In the genomic region with DNA sequence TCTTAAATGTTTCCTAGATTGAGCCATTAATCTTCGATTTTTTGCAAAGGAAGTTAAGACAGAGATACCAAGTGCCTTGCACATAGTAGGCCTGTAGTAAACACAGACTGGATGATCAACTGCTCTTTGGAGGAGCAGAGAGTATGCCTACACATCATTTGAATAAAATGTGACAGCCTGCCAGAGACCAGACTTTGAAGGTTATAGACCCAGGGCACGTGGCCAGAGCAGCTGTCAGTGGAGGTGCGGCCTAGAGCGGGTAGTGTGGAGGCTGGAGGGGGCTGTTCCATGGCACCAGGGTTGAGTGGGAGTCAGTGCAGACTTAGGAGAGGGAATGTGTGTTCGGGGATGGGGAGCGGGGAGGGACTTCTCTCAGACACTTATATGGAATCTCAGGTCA, we compare ENCODE assay signal across 2 cellular contexts.
A peak's percentile ranks its signal among the peaks of the same experiment; 100 is the strongest.
TF ChIP-seq lines count a peak whose summit lies in the region.

No MANE protein-coding gene starts in this region.

TF ChIP-seq in A549, 52 proteins besides CTCF, POLR2A, EP300 and RAD21 (continued from another document and continues in another):
- TF ChIP-seq, protein P1, sequence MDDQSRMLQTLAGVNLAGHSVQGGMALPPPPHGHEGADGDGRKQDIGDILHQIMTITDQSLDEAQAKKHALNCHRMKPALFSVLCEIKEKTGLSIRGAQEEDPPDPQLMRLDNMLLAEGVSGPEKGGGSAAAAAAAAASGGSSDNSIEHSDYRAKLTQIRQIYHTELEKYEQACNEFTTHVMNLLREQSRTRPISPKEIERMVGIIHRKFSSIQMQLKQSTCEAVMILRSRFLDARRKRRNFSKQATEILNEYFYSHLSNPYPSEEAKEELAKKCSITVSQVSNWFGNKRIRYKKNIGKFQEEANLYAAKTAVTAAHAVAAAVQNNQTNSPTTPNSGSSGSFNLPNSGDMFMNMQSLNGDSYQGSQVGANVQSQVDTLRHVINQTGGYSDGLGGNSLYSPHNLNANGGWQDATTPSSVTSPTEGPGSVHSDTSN (IDR thresholded peaks at IDR 0.05) = no peak
- TF ChIP-seq, protein P2, sequence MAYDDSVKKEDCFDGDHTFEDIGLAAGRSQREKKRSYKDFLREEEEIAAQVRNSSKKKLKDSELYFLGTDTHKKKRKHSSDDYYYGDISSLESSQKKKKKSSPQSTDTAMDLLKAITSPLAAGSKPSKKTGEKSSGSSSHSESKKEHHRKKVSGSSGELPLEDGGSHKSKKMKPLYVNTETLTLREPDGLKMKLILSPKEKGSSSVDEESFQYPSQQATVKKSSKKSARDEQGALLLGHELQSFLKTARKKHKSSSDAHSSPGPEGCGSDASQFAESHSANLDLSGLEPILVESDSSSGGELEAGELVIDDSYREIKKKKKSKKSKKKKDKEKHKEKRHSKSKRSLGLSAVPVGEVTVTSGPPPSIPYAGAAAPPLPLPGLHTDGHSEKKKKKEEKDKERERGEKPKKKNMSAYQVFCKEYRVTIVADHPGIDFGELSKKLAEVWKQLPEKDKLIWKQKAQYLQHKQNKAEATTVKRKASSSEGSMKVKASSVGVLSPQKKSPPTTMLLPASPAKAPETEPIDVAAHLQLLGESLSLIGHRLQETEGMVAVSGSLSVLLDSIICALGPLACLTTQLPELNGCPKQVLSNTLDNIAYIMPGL (CRISPR knock-in tag; IDR thresholded peaks at IDR 0.05; ENCODE audit: borderline replicate concordance) = no peak
- TF ChIP-seq CHD2 (IDR thresholded peaks at IDR 0.05; ENCODE audit: low read length, partially characterized antibody) = no peak
- TF ChIP-seq, protein P3, sequence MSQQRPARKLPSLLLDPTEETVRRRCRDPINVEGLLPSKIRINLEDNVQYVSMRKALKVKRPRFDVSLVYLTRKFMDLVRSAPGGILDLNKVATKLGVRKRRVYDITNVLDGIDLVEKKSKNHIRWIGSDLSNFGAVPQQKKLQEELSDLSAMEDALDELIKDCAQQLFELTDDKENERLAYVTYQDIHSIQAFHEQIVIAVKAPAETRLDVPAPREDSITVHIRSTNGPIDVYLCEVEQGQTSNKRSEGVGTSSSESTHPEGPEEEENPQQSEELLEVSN (IDR thresholded peaks at IDR 0.05; ENCODE audit: borderline replicate concordance, low read depth) = 0 out of 2 replicates have a peak, but pooled peaks have one; percentile 67
- TF ChIP-seq HEYL (CRISPR knock-in tag; IDR thresholded peaks at IDR 0.05) = no peak
- TF ChIP-seq, protein P4, sequence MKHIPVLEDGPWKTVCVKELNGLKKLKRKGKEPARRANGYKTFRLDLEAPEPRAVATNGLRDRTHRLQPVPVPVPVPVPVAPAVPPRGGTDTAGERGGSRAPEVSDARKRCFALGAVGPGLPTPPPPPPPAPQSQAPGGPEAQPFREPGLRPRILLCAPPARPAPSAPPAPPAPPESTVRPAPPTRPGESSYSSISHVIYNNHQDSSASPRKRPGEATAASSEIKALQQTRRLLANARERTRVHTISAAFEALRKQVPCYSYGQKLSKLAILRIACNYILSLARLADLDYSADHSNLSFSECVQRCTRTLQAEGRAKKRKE (CRISPR knock-in tag; IDR thresholded peaks at IDR 0.05; ENCODE audit: low read depth) = peak; percentile 96
- 0 out of 2 replicates have a peak, but pooled peaks have one; percentile 68 for TF ChIP-seq ZSCAN20 (CRISPR knock-in tag; IDR thresholded peaks at IDR 0.05)
- TF ChIP-seq NFE2L2 (conservative IDR thresholded peaks at IDR 0.05; ENCODE audit: low read length) = no peak
- no peak for TF ChIP-seq RNF2 (IDR thresholded peaks at IDR 0.05; ENCODE audit: borderline replicate concordance, low read depth)
- TF ChIP-seq NPAS2 (CRISPR knock-in tag; IDR thresholded peaks at IDR 0.05; ENCODE audit: borderline replicate concordance) = no peak
- no peak for TF ChIP-seq ZC3H11A (IDR thresholded peaks at IDR 0.05)
- TF ChIP-seq, protein P5, sequence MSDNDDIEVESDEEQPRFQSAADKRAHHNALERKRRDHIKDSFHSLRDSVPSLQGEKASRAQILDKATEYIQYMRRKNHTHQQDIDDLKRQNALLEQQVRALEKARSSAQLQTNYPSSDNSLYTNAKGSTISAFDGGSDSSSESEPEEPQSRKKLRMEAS (IDR thresholded peaks at IDR 0.05) = peak; percentile 95
- TF ChIP-seq CHD4 (IDR thresholded peaks at IDR 0.05; ENCODE audit: borderline replicate concordance) = no peak
- TF ChIP-seq TFCP2L1 (CRISPR knock-in tag; IDR thresholded peaks at IDR 0.05) = no peak; the same call in 1 of the 2 replicates
- TF ChIP-seq HOXB13 (CRISPR knock-in tag; IDR thresholded peaks at IDR 0.05; ENCODE audit: low read depth) = peak; percentile 93
- TF ChIP-seq, protein P6, sequence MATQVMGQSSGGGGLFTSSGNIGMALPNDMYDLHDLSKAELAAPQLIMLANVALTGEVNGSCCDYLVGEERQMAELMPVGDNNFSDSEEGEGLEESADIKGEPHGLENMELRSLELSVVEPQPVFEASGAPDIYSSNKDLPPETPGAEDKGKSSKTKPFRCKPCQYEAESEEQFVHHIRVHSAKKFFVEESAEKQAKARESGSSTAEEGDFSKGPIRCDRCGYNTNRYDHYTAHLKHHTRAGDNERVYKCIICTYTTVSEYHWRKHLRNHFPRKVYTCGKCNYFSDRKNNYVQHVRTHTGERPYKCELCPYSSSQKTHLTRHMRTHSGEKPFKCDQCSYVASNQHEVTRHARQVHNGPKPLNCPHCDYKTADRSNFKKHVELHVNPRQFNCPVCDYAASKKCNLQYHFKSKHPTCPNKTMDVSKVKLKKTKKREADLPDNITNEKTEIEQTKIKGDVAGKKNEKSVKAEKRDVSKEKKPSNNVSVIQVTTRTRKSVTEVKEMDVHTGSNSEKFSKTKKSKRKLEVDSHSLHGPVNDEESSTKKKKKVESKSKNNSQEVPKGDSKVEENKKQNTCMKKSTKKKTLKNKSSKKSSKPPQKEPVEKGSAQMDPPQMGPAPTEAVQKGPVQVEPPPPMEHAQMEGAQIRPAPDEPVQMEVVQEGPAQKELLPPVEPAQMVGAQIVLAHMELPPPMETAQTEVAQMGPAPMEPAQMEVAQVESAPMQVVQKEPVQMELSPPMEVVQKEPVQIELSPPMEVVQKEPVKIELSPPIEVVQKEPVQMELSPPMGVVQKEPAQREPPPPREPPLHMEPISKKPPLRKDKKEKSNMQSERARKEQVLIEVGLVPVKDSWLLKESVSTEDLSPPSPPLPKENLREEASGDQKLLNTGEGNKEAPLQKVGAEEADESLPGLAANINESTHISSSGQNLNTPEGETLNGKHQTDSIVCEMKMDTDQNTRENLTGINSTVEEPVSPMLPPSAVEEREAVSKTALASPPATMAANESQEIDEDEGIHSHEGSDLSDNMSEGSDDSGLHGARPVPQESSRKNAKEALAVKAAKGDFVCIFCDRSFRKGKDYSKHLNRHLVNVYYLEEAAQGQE (IDR thresholded peaks at IDR 0.05) = no peak
- peak; percentile 88; the same call in 1 of the 2 replicates for TF ChIP-seq EHF (CRISPR knock-in tag; IDR thresholded peaks at IDR 0.05)
- no peak for TF ChIP-seq CBX2 (IDR thresholded peaks at IDR 0.05; ENCODE audit: borderline replicate concordance, low read depth)
- TF ChIP-seq, protein P7, sequence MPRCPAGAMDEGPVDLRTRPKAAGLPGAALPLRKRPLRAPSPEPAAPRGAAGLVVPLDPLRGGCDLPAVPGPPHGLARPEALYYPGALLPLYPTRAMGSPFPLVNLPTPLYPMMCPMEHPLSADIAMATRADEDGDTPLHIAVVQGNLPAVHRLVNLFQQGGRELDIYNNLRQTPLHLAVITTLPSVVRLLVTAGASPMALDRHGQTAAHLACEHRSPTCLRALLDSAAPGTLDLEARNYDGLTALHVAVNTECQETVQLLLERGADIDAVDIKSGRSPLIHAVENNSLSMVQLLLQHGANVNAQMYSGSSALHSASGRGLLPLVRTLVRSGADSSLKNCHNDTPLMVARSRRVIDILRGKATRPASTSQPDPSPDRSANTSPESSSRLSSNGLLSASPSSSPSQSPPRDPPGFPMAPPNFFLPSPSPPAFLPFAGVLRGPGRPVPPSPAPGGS (IDR thresholded peaks at IDR 0.05) = no peak

TF ChIP-seq in Ishikawa, 13 proteins besides CTCF, POLR2A, EP300 and RAD21 (continued from another document):
- 0 out of 2 replicates have a peak, but pooled peaks have one; percentile 12 for TF ChIP-seq TCF12 (IDR thresholded peaks at IDR 0.05; ENCODE audit: low read depth)
- no peak for TF ChIP-seq TAF1 (IDR thresholded peaks at IDR 0.05; ENCODE audit: low read depth)
- TF ChIP-seq, protein P5 (IDR thresholded peaks at IDR 0.05) = peak; percentile 84
TF ChIP-seq in Ishikawa: peak in this region for 3.
